Comparison of ENCODE assay signal across 22 cellular contexts in the genomic region with DNA sequence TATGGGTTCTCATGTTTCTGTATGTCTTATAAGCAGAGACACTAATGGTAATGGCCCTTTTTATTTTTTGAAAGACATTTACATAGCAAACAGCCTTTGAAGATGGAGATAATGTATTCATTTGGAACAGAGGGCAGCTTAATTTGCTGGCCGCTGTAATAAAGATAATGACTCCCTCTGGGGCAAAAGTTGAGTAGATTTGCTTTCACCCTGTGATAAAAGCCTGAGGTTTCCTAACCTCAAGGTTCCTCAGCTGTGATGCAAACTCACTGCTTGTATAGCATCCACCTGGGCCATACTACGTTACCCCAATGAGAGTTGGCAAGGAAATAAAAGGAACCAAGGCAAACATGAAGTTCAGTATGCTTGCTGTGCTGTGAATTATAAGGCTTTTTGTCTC. TPM values are rescaled to one million over a fixed set of nuclear protein-coding genes. Genes with fewer than 3 reads are reported as not detected.
"Had no signal": no experiment of that assay in that cellular context is flagged by ENCODE, and none has a peak within 500 bp of the region (broad histone marks: within the 10 kb centered on the region; RNA-seq: fewer than 3 reads in every experiment).

No MANE protein-coding gene starts in this region.

- H3K36me3 ChIP-seq: brain microvascular endothelial cell, colonic mucosa, lower lobe of right lung, sigmoid colon, upper lobe of left lung had no signal

- DNase-seq: activated CD4-positive, alpha-beta T cell treated with anti-CD3 and anti-CD28 coated beads, Interleukin-2, amount 10 ng/mL, durations not matched to agents 7 days and 5 days; activated CD8-positive, alpha-beta memory T cell treated with anti-CD3 and anti-CD28 coated beads, Interleukin-2, amount 50 U/mL, for 4 hours; activated naive CD4-positive, alpha-beta T cell treated with anti-CD3 and anti-CD28 coated beads, Interleukin-2, amount 10 ng/mL, durations not matched to agents 7 days and 5 days; activated naive CD8-positive, alpha-beta T cell treated with anti-CD3 and anti-CD28 coated beads, Interleukin-2, amount 50 U/mL, for 24 hours; activated T-cell treated with anti-CD3 and anti-CD28 coated beads, Interleukin-2, amount 50 U/mL, for 4 hours; anterior cingulate cortex; brain microvascular endothelial cell; colonic mucosa; endodermal cell; foreskin keratinocyte; hippocampal formation; islet precursor cell; lower lobe of right lung; sigmoid colon; stimulated activated CD4-positive, alpha-beta T cell treated with anti-CD3 and anti-CD28 coated beads, Interleukin-4, amount 100 ng/mL, for 24 hours; testis; upper lobe of left lung had no signal

- H3K4me3 ChIP-seq: colonic mucosa, lower lobe of right lung, sigmoid colon, testis, upper lobe of left lung had no signal

- H3K27me3 ChIP-seq: brain microvascular endothelial cell, colonic mucosa, sigmoid colon, testis, upper lobe of left lung had no signal

- ATAC-seq: activated naive CD8-positive, alpha-beta T cell treated with anti-CD3 and anti-CD28 coated beads, Interleukin-2, amount 50 U/mL, for 24 hours; activated T-cell treated with anti-CD3 and anti-CD28 coated beads, Interleukin-2, amount 50 U/mL, for 4 hours; foreskin keratinocyte; lower lobe of right lung; stimulated activated effector memory CD8-positive, alpha-beta T cell treated with anti-CD3 and anti-CD28 coated beads, Interleukin-12 subunit alpha, Interleukin-12 subunit beta, amount 100 ng/mL, for 72 hours had no signal

- H3K27ac ChIP-seq: brain microvascular endothelial cell, colonic mucosa, epithelial cell of prostate, foreskin keratinocyte, lower lobe of right lung, parathyroid adenoma, sigmoid colon, testis, upper lobe of left lung had no signal

- H3K9me3 ChIP-seq: colonic mucosa, lower lobe of right lung, sigmoid colon, testis, upper lobe of left lung had no signal

- H3K4me1 ChIP-seq: colonic mucosa, foreskin keratinocyte, lower lobe of right lung, parathyroid adenoma, sigmoid colon, testis, upper lobe of left lung had no signal

RNA-seq across cellular contexts. Expression of a gene that starts 54.8 kb away (rescaled TPM):
- total RNA-seq: activated CD4-positive, alpha-beta T cell treated with anti-CD3 and anti-CD28 coated beads, Interleukin-2, amount 10 ng/mL, durations not matched to agents 7 days and 5 days; activated T-cell treated with anti-CD3 and anti-CD28 coated beads, Interleukin-2, amount 50 U/mL, for 4 hours; colonic mucosa; endodermal cell; fibroblast of lung; foreskin keratinocyte; lower lobe of right lung; mesothelial cell of epicardium; sigmoid colon; upper lobe of left lung had no signal
